Comparison of ENCODE assay signal across 27 cellular contexts in the genomic region with DNA sequence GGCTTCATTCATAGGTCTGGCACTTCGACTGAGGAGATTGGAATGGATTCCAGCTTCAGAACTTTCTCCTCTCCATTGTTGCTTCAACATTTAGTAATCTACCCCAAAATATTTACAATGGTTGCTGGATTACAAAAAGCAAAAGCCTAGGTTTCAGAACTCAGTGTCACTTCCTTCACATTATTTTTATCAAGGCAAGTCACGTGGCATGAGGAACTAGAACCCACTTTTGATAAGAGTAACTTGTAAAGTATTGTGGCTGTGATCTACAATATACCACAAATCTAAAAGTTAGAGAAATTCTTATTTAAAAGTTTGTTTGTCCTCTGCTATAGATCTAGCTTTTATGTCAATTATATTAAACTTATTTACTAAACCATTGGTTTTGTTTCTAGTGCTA. TPM values are rescaled to one million over a fixed set of nuclear protein-coding genes. Genes with fewer than 3 reads are reported as not detected.
A peak's percentile ranks its signal among the peaks of the same experiment; 100 is the strongest.
DNase-seq lines count a peak whose midpoint lies in the region; ATAC-seq, FAIRE-seq and TF ChIP-seq lines count a peak whose summit lies in the region.
"Had no signal": no experiment of that assay in that cellular context is flagged by ENCODE, and none has a peak within 500 bp of the region (broad histone marks: within the 10 kb centered on the region; RNA-seq: fewer than 3 reads in every experiment).

No MANE protein-coding gene starts in this region.

- POLR2A ChIA-PET in activated B cell treated with CpG ODN at 0.5 μM for 24 hours (lab: Charles Lee) = interaction anchor here (0.6 to 0.9 kb wide), 2 partner anchors 11 to 60 kb away, joined by 3 to 6 read pairs; a partner anchor contains a TSS

- intact Hi-C loops in activated B cell treated with CpG ODN at 0.5 μM for 24 hours (cut with micrococcal nuclease) = loop anchor here (1.0 to 10.0 kb wide), 2 partner anchors 60 to 103 kb away; a partner anchor contains a TSS

- H3K4me1 Mint-ChIP-seq in activated B cell treated with CpG ODN at 0.5 μM for 24 hours = peaks cover 53% of the 10 kb centered on the region

- no peaks in the 10 kb centered on the region for H3K27me3 Mint-ChIP-seq in activated B cell treated with CpG ODN at 0.5 μM for 24 hours
- H3K27me3 Mint-ChIP-seq: activated CD4-positive, alpha-beta T cell treated with anti-CD3 and anti-CD28 coated beads, Interleukin-2, amount 10 ng/mL, durations not matched to agents 7 days and 5 days; activated T-helper 17 cell treated with anti-CD3 and anti-CD28 coated beads, Interleukin-2, amount 50 U/mL, for 72 hours; progenitor cell of endocrine pancreas had no signal

- H3K4me3 ChIP-seq in GM06990 (replicated peaks; ENCODE audit: low read depth, low read length) (no peak overlapping the region), small intestine (ENCODE audit: low read depth in 1 of 2, low read length in 2 of 2) (no peak overlapping the region)
- H3K4me3 ChIP-seq: HAP-1, neural progenitor cell, sigmoid colon, SJCRH30, suprapubic skin, uterus had no signal

- no peak for ATAC-seq in activated B cell treated with CpG ODN at 0.5 μM for 24 hours (ENCODE audit: low read depth)
- no peak for ATAC-seq in HG02798 (IDR thresholded peaks at IDR 0.05; ENCODE audit: poor library complexity, unreplicated experiment)
- ATAC-seq in GM21526 (IDR thresholded peaks at IDR 0.05; ENCODE audit: low FRiP score, unreplicated experiment) = no peak
- ATAC-seq in HG03108 (IDR thresholded peaks at IDR 0.05; ENCODE audit: unreplicated experiment) = no peak
- ATAC-seq: activated naive CD4-positive, alpha-beta T cell treated with anti-CD3 and anti-CD28 coated beads, Interleukin-2, amount 50 U/mL, for 72 hours; activated T-helper 17 cell treated with anti-CD3 and anti-CD28 coated beads, Interleukin-2, amount 50 U/mL, for 72 hours; Panc1 had no signal

- H3K27ac ChIP-seq in small intestine (ENCODE audit: low read depth in 1 of 2, low read length in 1 of 2) = no peak overlapping the region
- H3K27ac ChIP-seq: neural progenitor cell, sigmoid colon, SJCRH30, suprapubic skin, uterus had no signal

- TF ChIP-seq CTCF in GM06990 (IDR thresholded peaks at IDR 0.05; ENCODE audit: insufficient read depth, low read length, poor library complexity, severe bottlenecking) (no peak), activated B cell treated with CpG ODN at 0.5 μM for 24 hours (IDR thresholded peaks at IDR 0.05) (no peak)

- H3K27ac Mint-ChIP-seq in activated B cell treated with CpG ODN at 0.5 μM for 24 hours = peak overlapping the region; percentile 57
- H3K27ac Mint-ChIP-seq: activated CD4-positive, alpha-beta T cell treated with anti-CD3 and anti-CD28 coated beads, Interleukin-2, amount 10 ng/mL, durations not matched to agents 7 days and 5 days; activated naive CD4-positive, alpha-beta T cell treated with anti-CD3 and anti-CD28 coated beads, Interleukin-2, amount 50 U/mL, for 72 hours; activated T-helper 17 cell treated with anti-CD3 and anti-CD28 coated beads, Interleukin-2, amount 50 U/mL, for 72 hours; neural progenitor cell; progenitor cell of endocrine pancreas had no signal

- no peaks in the 10 kb centered on the region for H3K9me3 Mint-ChIP-seq in activated B cell treated with CpG ODN at 0.5 μM for 24 hours
- H3K9me3 Mint-ChIP-seq: activated CD4-positive, alpha-beta T cell treated with anti-CD3 and anti-CD28 coated beads, Interleukin-2, amount 10 ng/mL, durations not matched to agents 7 days and 5 days; activated naive CD4-positive, alpha-beta T cell treated with anti-CD3 and anti-CD28 coated beads, Interleukin-2, amount 50 U/mL, for 72 hours; activated T-helper 17 cell treated with anti-CD3 and anti-CD28 coated beads, Interleukin-2, amount 50 U/mL, for 72 hours; neural progenitor cell had no signal

- peak overlapping the region; percentile 6 for H3K4me3 Mint-ChIP-seq in activated B cell treated with CpG ODN at 0.5 μM for 24 hours
- H3K4me3 Mint-ChIP-seq: activated CD4-positive, alpha-beta T cell treated with anti-CD3 and anti-CD28 coated beads, Interleukin-2, amount 10 ng/mL, durations not matched to agents 7 days and 5 days; activated T-helper 17 cell treated with anti-CD3 and anti-CD28 coated beads, Interleukin-2, amount 50 U/mL, for 72 hours; neural progenitor cell had no signal

- H3K36me3 ChIP-seq in GM06990 (ENCODE audit: control insufficient read depth, insufficient read depth, low read length) = no peaks in the 10 kb centered on the region; the same call in 1 of the 2 replicates
- no peaks in the 10 kb centered on the region for H3K36me3 ChIP-seq in small intestine (ENCODE audit: control insufficient read depth in 2 of 2, insufficient read depth in 2 of 2, low read length in 2 of 2)
- H3K36me3 ChIP-seq: HAP-1, neural progenitor cell, uterus had no signal

- no peaks in the 10 kb centered on the region for H3K9me3 ChIP-seq in small intestine (ENCODE audit: control insufficient read depth, low read depth)
- H3K9me3 ChIP-seq: HAP-1, sigmoid colon, SJCRH30, suprapubic skin, uterus had no signal

- DNase-seq in GM06990 (ENCODE audit: extremely low read depth, insufficient read length) (peak; percentile 46), MV-4-11 (lab: John Stamatoyannopoulos, UW) (peak; percentile 63), activated B cell treated with CpG ODN at 0.5 μM for 24 hours (no peak), small intestine (peak; percentile 8)
- DNase-seq: activated CD4-positive, alpha-beta T cell treated with anti-CD3 and anti-CD28 coated beads, Interleukin-2, amount 10 ng/mL, durations not matched to agents 7 days and 5 days; aorta; central memory CD4-positive, alpha-beta T cell; COR-L47; DND-41; KBM-7; NCI-H1092; NCI-H1930; NCI-H226; NCI-H748 treated with DMSO at 0.1 percent for 48 hours; sigmoid colon; SJCRH30; uterus had no signal

- peaks cover 22% of the 10 kb centered on the region for H3K36me3 Mint-ChIP-seq in activated B cell treated with CpG ODN at 0.5 μM for 24 hours (ENCODE audit: low read depth)

- CTCF ChIA-PET in activated B cell treated with CpG ODN at 0.5 μM for 24 hours (lab: Charles Lee) = no interaction called here

- WGBS in small intestine, 3 donors = 60 to 65% (median 63%) methylated on average over 2 of the region's 2 CpGs

- H3K27me3 ChIP-seq in GM06990 (replicated peaks; ENCODE audit: control insufficient read depth, insufficient read depth, low read length) (no peaks in the 10 kb centered on the region), small intestine (ENCODE audit: control insufficient read depth in 2 of 2, insufficient read depth in 2 of 2, low read length in 2 of 2) (no peaks in the 10 kb centered on the region)
- H3K27me3 ChIP-seq: neural progenitor cell, sigmoid colon, SJCRH30, suprapubic skin, uterus had no signal

- H3K4me1 ChIP-seq in small intestine (ENCODE audit: control insufficient read depth in 2 of 2, insufficient read depth in 1 of 2, low read depth in 1 of 2, low read length in 1 of 2) = peaks cover 0 to 12% of the 10 kb centered on the region in 2 donors
- H3K4me1 ChIP-seq: neural progenitor cell had no signal

- FAIRE-seq in small intestine (lab: Jason Lieb, UNC) = no peak

RNA-seq across cellular contexts. Expression of a gene that starts 39.7 kb away (rescaled TPM):
- total RNA-seq in activated B cell treated with CpG ODN at 0.5 μM for 24 hours = 0.37 and 1.0 TPM in 2 replicates
- 1 to 10 TPM in 2 of 3 donors, not detected in 1; 1.3 to 1.4 TPM for polyA plus RNA-seq in small intestine
- total RNA-seq: SJCRH30 had no signal

RNA-seq across cellular contexts. Expression of a gene that starts 59.9 kb away (rescaled TPM):
- total RNA-seq in activated B cell treated with CpG ODN at 0.5 μM for 24 hours = 29.0 and 34.0 TPM in 2 replicates
- 1 to 10 TPM; 3.2 to 5.4 (median 3.8) TPM for polyA plus RNA-seq in small intestine
